In genomic region chr10:35635576-35635975, GRCh38 we compare ENCODE assay signal across 8 cellular contexts. TPM values are rescaled to one million over a fixed set of nuclear protein-coding genes. Genes with fewer than 3 reads are reported as not detected.
DNase-seq lines count a peak whose midpoint lies in the region; ATAC-seq and TF ChIP-seq lines count a peak whose summit lies in the region.

No MANE protein-coding gene starts in this region.

- H3K23me2 ChIP-seq in H9 (ENCODE audit: insufficient read length, low read depth, low read length, poor library complexity, severe bottlenecking): peaks cover 3% of the 10 kb centered on the region

- no peak overlapping the region for H3K18ac ChIP-seq in H9 (ENCODE audit: insufficient read length, low read depth, low read length)

- no peak overlapping the region for H3K27ac Mint-ChIP-seq in activated T-cell treated with anti-CD3 and anti-CD28 coated beads, Interleukin-2, amount 50 U/mL, for 24 hours
- H3K27ac Mint-ChIP-seq in H9 (no peak overlapping the region), T-cell (no peak overlapping the region), type B pancreatic cell (no peak overlapping the region)

- H2BK5ac ChIP-seq in H9 (ENCODE audit: insufficient read length, low read length): no peak overlapping the region

- no peak overlapping the region for H3K23ac ChIP-seq in H9 (ENCODE audit: insufficient read length, low read depth, low read length)

- TF ChIP-seq CTCF in H9 (conservative IDR thresholded peaks at IDR 0.05) (peak; percentile 96), type B pancreatic cell (conservative IDR thresholded peaks at IDR 0.05) (peak; percentile 96)

- no CpG with 5 or more reads among the region's 6 CpGs for WGBS in H9 (ENCODE audit: extremely low coverage, insufficient read length, low lambda C conversion rate)

- no peaks in the 10 kb centered on the region for H3K9me3 ChIP-seq in H9 (ENCODE audit: control insufficient read depth, low read depth, low read length)

- H3K4ac ChIP-seq in H9 (ENCODE audit: low read depth, low read length): no peak overlapping the region

- DNase-seq in activated T-cell treated with anti-CD3 and anti-CD28 coated beads for 48 hours (ENCODE audit: low read depth): peak; percentile 6
- no peak for DNase-seq in activated T-cell treated with anti-CD3 and anti-CD28 coated beads, Interleukin-2, amount 50 U/mL, for 24 hours
- DNase-seq in H9: peak; percentile 52
- peak; percentile 58 for DNase-seq in MV-4-11 (lab: John Stamatoyannopoulos, UW)
- peak in 12 of 34 experiments; percentile 12 to 56 (median 30) for DNase-seq in T-cell
- DNase-seq in dermis microvascular lymphatic vessel endothelial cell (ENCODE audit: low read depth in 2 of 2): peak; percentile 66 to 73
- DNase-seq in lung microvascular endothelial cell (ENCODE audit: low read depth in 2 of 2): peak; percentile 72 to 82
- no peak for DNase-seq in type B pancreatic cell (ENCODE audit: extremely low spot score, unreplicated experiment)

- no peak overlapping the region for H3K56ac ChIP-seq in H9 (ENCODE audit: insufficient read length, low read depth, low read length)

- H2AK5ac ChIP-seq in H9 (ENCODE audit: insufficient read length, low read length): no peak overlapping the region

- H3K4me2 ChIP-seq in H9 (ENCODE audit: insufficient read depth, insufficient read length, low read length): no peak overlapping the region

- no peaks in the 10 kb centered on the region for H3K36me3 Mint-ChIP-seq in activated T-cell treated with anti-CD3 and anti-CD28 coated beads, Interleukin-2, amount 50 U/mL, for 24 hours (ENCODE audit: low read depth)
- no peaks in the 10 kb centered on the region; a peak in 1 of 7 replicates for H3K36me3 Mint-ChIP-seq in H9 (ENCODE audit: insufficient read depth in 1 of 3, low read depth in 3 of 3)
- no peaks in the 10 kb centered on the region for H3K36me3 Mint-ChIP-seq in T-cell
- no peaks in the 10 kb centered on the region for H3K36me3 Mint-ChIP-seq in type B pancreatic cell

- no peak overlapping the region for H4K8ac ChIP-seq in H9 (replicated peaks; ENCODE audit: insufficient read length, low read depth, low read length)

- ATAC-seq in T-cell (replicated peaks in 1 of 4): peak in 3 of 4 experiments; percentile 46 to 71 (median 70)

- no peak overlapping the region for H3K14ac ChIP-seq in H9 (ENCODE audit: insufficient read depth, low read length)

- H4K91ac ChIP-seq in H9 (ENCODE audit: insufficient read length, low read depth, low read length): no peak overlapping the region

- no peak overlapping the region for H2BK120ac ChIP-seq in H9 (ENCODE audit: low read depth, low read length, poor library complexity, severe bottlenecking)

- H2BK12ac ChIP-seq in H9 (ENCODE audit: insufficient read length, low read depth, low read length): no peak overlapping the region

- H2AFZ ChIP-seq in H9 (ENCODE audit: low read length): no peak overlapping the region

- H3K9ac ChIP-seq in H9 (ENCODE audit: extremely low read depth, insufficient read length, low read length): no peak overlapping the region

- no peaks in the 10 kb centered on the region for H3K79me1 ChIP-seq in H9 (ENCODE audit: insufficient read depth, low read depth, low read length, poor library complexity, severe bottlenecking)

- no peak overlapping the region for H3T11ph ChIP-seq in H9 (ENCODE audit: low read length)

- H3K79me2 ChIP-seq in H9 (ENCODE audit: insufficient read depth, low read length): no peaks in the 10 kb centered on the region

- H3K9me3 Mint-ChIP-seq in activated T-cell treated with anti-CD3 and anti-CD28 coated beads, Interleukin-2, amount 50 U/mL, for 24 hours: no peaks in the 10 kb centered on the region
- H3K9me3 Mint-ChIP-seq in H9 (no peaks in the 10 kb centered on the region), T-cell (no peaks in the 10 kb centered on the region), type B pancreatic cell (no peaks in the 10 kb centered on the region)

- POLR2A ChIA-PET in T-cell (lab: Charles Lee): no interaction called here

- H3K27me3 ChIP-seq in H9 (ENCODE audit: insufficient read depth, low read length): peaks cover 6% of the 10 kb centered on the region; the same call in 1 of the 2 replicates

- no peak overlapping the region for H3K27ac ChIP-seq in H9 (ENCODE audit: insufficient read length, low read depth, low read length)

- H2BK20ac ChIP-seq in H9 (ENCODE audit: low read depth, low read length, poor library complexity, severe bottlenecking): no peak overlapping the region

- no peaks in the 10 kb centered on the region for H4K20me1 ChIP-seq in H9 (ENCODE audit: control insufficient read depth, insufficient read depth, insufficient read length)

- H4K5ac ChIP-seq in H9 (ENCODE audit: insufficient read length, low read depth, low read length): no peak overlapping the region

- no peak overlapping the region for H2BK15ac ChIP-seq in H9 (ENCODE audit: low read depth, low read length)

- CTCF ChIA-PET in T-cell (lab: Charles Lee): interaction anchor here (0.6 to 1.3 kb wide), 7 partner anchors 8 to 1246 kb away, joined by 3 to 5 read pairs (median 4); no protein-coding TSS in a partner anchor

- H3K4me3 Mint-ChIP-seq in activated T-cell treated with anti-CD3 and anti-CD28 coated beads, Interleukin-2, amount 50 U/mL, for 24 hours: no peak overlapping the region
- no peak overlapping the region; a peak in 2 of 5 replicates for H3K4me3 Mint-ChIP-seq in H9
- no peak overlapping the region for H3K4me3 Mint-ChIP-seq in T-cell
- H3K4me3 Mint-ChIP-seq in type B pancreatic cell: no peak overlapping the region

- H3K4me1 ChIP-seq in H9 (ENCODE audit: insufficient read depth, low read length): peaks cover 7% of the 10 kb centered on the region; the same call in 1 of the 2 replicates

- peaks cover 11% of the 10 kb centered on the region for H3K4me1 Mint-ChIP-seq in activated T-cell treated with anti-CD3 and anti-CD28 coated beads, Interleukin-2, amount 50 U/mL, for 24 hours (ENCODE audit: low read depth)
- H3K4me1 Mint-ChIP-seq in H9 (peaks cover 46 to 47% of the 10 kb centered on the region in 2 experiments), T-cell (peaks cover 11 to 30% (median 16%) of the 10 kb centered on the region in 3 donors), type B pancreatic cell (ENCODE audit: unreplicated experiment) (peaks cover 4% of the 10 kb centered on the region)

- H3K27me3 Mint-ChIP-seq in activated T-cell treated with anti-CD3 and anti-CD28 coated beads, Interleukin-2, amount 50 U/mL, for 24 hours: peaks cover 45% of the 10 kb centered on the region
- H3K27me3 Mint-ChIP-seq in H9 (ENCODE audit: low read depth) (peaks cover 13% of the 10 kb centered on the region), T-cell (peaks cover 26 to 48% of the 10 kb centered on the region in 2 donors), type B pancreatic cell (peaks cover 65% of the 10 kb centered on the region)

RNA-seq across cellular contexts. Expression of gene FZD8, which starts 6.5 kb away (rescaled TPM):
- total RNA-seq in H9 (2021) (13.8 and 15.1 TPM in 2 replicates), T-cell (1 to 10 TPM in 3 of 5 donors, under 1 TPM in 2; 0.63 to 1.8 (median 1.2) TPM), dermis microvascular lymphatic vessel endothelial cell (11.8 and 31.7 TPM in 2 replicates), lung microvascular endothelial cell (15.9 and 24.6 TPM in 2 replicates), type B pancreatic cell (ENCODE audit: low replicate concordance) (3.7 and 7.5 TPM in 2 replicates)

RNA-seq across cellular contexts. Expression of gene GJD4, which starts 30.4 kb away (rescaled TPM):
- total RNA-seq in H9 (2021) (not detected in 2 replicates), T-cell (not detected), dermis microvascular lymphatic vessel endothelial cell (not detected in 2 replicates), lung microvascular endothelial cell (not detected in 2 replicates), type B pancreatic cell (ENCODE audit: low replicate concordance) (0.17 TPM in 1 of 2 replicates, not detected in the other)

Comparison
In these comparisons a context has a peak if more than half of its experiments do, and no peak if none do; other contexts are left out.
1. DNase-seq: peak in activated T-cell treated with anti-CD3 and anti-CD28 coated beads for 48 hours (single experiment), H9 (single experiment), MV-4-11 (single experiment), dermis microvascular lymphatic vessel endothelial cell (2 of 2) and lung microvascular endothelial cell (2 of 2); none in activated T-cell treated with anti-CD3 and anti-CD28 coated beads, Interleukin-2, amount 50 U/mL, for 24 hours (single experiment) and type B pancreatic cell (single experiment).